18 cellular contexts compared by ENCODE assay signal in genomic region chr5:103503065-103503464, GRCh38. TPM values are rescaled to one million over a fixed set of nuclear protein-coding genes. Genes with fewer than 3 reads are reported as not detected.
A peak's percentile ranks its signal among the peaks of the same experiment; 100 is the strongest.
DNase-seq lines count a peak whose midpoint lies in the region; ATAC-seq and TF ChIP-seq lines count a peak whose summit lies in the region.
"Had no signal": no experiment of that assay in that cellular context is flagged by ENCODE, and none has a peak within 500 bp of the region (broad histone marks: within the 10 kb centered on the region; RNA-seq: fewer than 3 reads in every experiment).

No MANE protein-coding gene starts in this region.

- no peak overlapping the region for H3K27ac ChIP-seq in upper lobe of right lung

- no peak for ATAC-seq in upper lobe of right lung
- ATAC-seq: K562 had no signal

- H3K9me3 ChIP-seq in adipocyte (ENCODE audit: control insufficient read depth, low read length) (peaks cover 7% of the 10 kb centered on the region), upper lobe of right lung (no peaks in the 10 kb centered on the region)

- H3K9ac ChIP-seq in adipocyte (ENCODE audit: low read length) = no peak overlapping the region

- no peak for TF ChIP-seq CTCF in upper lobe of right lung (IDR thresholded peaks at IDR 0.05)

- peak; percentile 27 for DNase-seq in DMS53 (lab: John Stamatoyannopoulos, UW)
- no peak for DNase-seq in DMS53 treated with DMSO at 0.1 percent for 48 hours (lab: John Stamatoyannopoulos, UW; ENCODE audit: unreplicated experiment)
- peak; percentile 82 for DNase-seq in NCI-H526 treated with DMSO at 0.1 percent for 48 hours (lab: John Stamatoyannopoulos, UW)
- DNase-seq in adipocyte (ENCODE audit: low read depth) = peak; percentile 22
- no peak for DNase-seq in upper lobe of right lung
- DNase-seq in NCI-H187 treated with DMSO at 0.1 percent for 48 hours (lab: John Stamatoyannopoulos, UW) = no peak
- no peak for DNase-seq in middle frontal gyrus (ENCODE audit: extremely low spot score, low spot score)
- DNase-seq in GM19240 (ENCODE audit: insufficient read length, low spot score) = no peak
- DNase-seq: 8988T; C1 segment of cervical spinal cord; Calu3; CD4-positive, alpha-beta T cell; DMS 273 treated with DMSO at 0.1 percent for 48 hours; DMS79 treated with DMSO at 0.1 percent for 48 hours; EL; GDM1; H7 had no signal

- H3K4me3 ChIP-seq in adipocyte (ENCODE audit: low read length) = no peak overlapping the region
- no peak overlapping the region for H3K4me3 ChIP-seq in upper lobe of right lung
- H3K4me3 ChIP-seq: K562 had no signal

- H3K36me3 ChIP-seq in adipocyte (ENCODE audit: control insufficient read depth, insufficient read depth, low read length, severe bottlenecking) = no peaks in the 10 kb centered on the region
- H3K36me3 ChIP-seq in upper lobe of right lung = no peaks in the 10 kb centered on the region

- peaks cover 18% of the 10 kb centered on the region for H3K4me1 ChIP-seq in adipocyte (ENCODE audit: control insufficient read depth, insufficient read depth, low read length)
- H3K4me1 ChIP-seq in upper lobe of right lung = no peaks in the 10 kb centered on the region

- no peaks in the 10 kb centered on the region for H3K27me3 ChIP-seq in adipocyte (replicated peaks; ENCODE audit: control insufficient read depth, insufficient read depth, low read length)
- H3K27me3 ChIP-seq in upper lobe of right lung = no peaks in the 10 kb centered on the region

- intact Hi-C loops in upper lobe of right lung (cut with DNase I) = no loop called here

RNA-seq across cellular contexts. Expression of gene NUDT12, which starts 59.5 kb away (rescaled TPM):
- total RNA-seq in upper lobe of right lung = 10.5 TPM

Comparison
In these comparisons a context has a peak if more than half of its experiments do, and no peak if none do; other contexts are left out.
1. DNase-seq: peak in DMS53 (single experiment), NCI-H526 treated with DMSO at 0.1 percent for 48 hours (single experiment) and adipocyte (single experiment); none in DMS53 treated with DMSO at 0.1 percent for 48 hours (single experiment), upper lobe of right lung (single experiment), NCI-H187 treated with DMSO at 0.1 percent for 48 hours (single experiment), middle frontal gyrus (single experiment) and GM19240 (single experiment).